In the genomic region with DNA sequence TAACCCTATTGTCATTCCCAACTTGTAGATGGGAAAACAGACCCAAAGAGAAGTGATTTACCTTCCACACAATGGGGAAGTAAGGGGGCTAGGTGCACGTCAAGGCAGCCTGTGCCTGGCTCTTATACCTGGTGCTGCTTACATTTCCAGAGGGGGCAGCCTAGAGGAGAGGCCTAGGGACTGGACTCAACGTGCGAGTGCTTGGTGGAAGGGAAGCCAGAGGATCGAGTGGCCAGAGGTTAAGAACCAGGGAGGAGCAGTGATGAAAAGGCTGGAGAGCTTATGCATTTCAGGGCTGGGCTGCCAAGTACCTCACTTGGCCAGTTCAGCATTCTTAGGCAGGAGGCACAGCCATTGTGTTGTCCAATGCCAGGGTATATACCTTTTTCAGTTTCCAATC, we compare ENCODE assay signal across 4 cellular contexts. TPM values are rescaled to one million over a fixed set of nuclear protein-coding genes. Genes with fewer than 3 reads are reported as not detected.
DNase-seq lines count a peak whose midpoint lies in the region; ATAC-seq and TF ChIP-seq lines count a peak whose summit lies in the region.
"Not testable (repeated sequence)": the region's sequence is repeated elsewhere in the genome, so short reads cannot be mapped to it uniquely, and the experiment has no call there.

No MANE protein-coding gene starts in this region.

- not testable (repeated sequence) for H3K9me3 ChIP-seq in left lung, lower lobe of right lung

- not testable (repeated sequence) for H3K9me3 Mint-ChIP-seq in GM23338, WTC11

- DNase-seq in GM23338 (ENCODE audit: low spot score); WTC11 (ENCODE audit: low spot score); left lung; lower lobe of right lung: not testable (repeated sequence)

- not testable (repeated sequence) for H3K4me1 ChIP-seq in GM23338 (ENCODE audit: insufficient read depth); left lung; lower lobe of right lung

- not testable (repeated sequence) for H3K9me2 ChIP-seq in GM23338 (ENCODE audit: insufficient read depth)

- not testable (repeated sequence) for H3K4me1 Mint-ChIP-seq in GM23338, WTC11

- not testable (repeated sequence) for H3K79me2 ChIP-seq in GM23338 (replicated peaks; ENCODE audit: insufficient read depth)

- H3K27ac ChIP-seq in GM23338 (ENCODE audit: low read depth); left lung; lower lobe of right lung: not testable (repeated sequence)

- not testable (repeated sequence) for H4K20me1 ChIP-seq in GM23338 (replicated peaks; ENCODE audit: insufficient read depth)

- ATAC-seq in GM23338: peak; percentile 86
- peak; percentile 92 for ATAC-seq in WTC11
- ATAC-seq in left lung: peak; percentile 88
- peak; percentile 48 to 65 for ATAC-seq in lower lobe of right lung

- POLR2A ChIA-PET in WTC11 (lab: Charles Lee): not testable (repeated sequence)

- intact Hi-C loops in left lung (cut with DNase I); lower lobe of right lung (cut with DNase I): not testable (repeated sequence)

- not testable (repeated sequence) for H3K27me3 Mint-ChIP-seq in GM23338 (ENCODE audit: insufficient read depth, low read depth, poor library complexity); WTC11 (ENCODE audit: low read depth)

- not testable (repeated sequence) for H3K36me3 ChIP-seq in GM23338 (ENCODE audit: insufficient read depth); left lung; lower lobe of right lung

- not testable (repeated sequence) for H3K27me3 ChIP-seq in GM23338 (ENCODE audit: insufficient read depth); left lung; lower lobe of right lung (ENCODE audit: low read depth)

- not testable (repeated sequence) for H3F3A ChIP-seq in GM23338 (replicated peaks; ENCODE audit: low read depth)

- not testable (repeated sequence) for TF ChIP-seq CTCF in GM23338 (conservative IDR thresholded peaks at IDR 0.05; ENCODE audit: low read depth in 2 of 2); WTC11 (IDR thresholded peaks at IDR 0.05); left lung (IDR thresholded peaks at IDR 0.05); lower lobe of right lung (IDR thresholded peaks at IDR 0.05)

- not testable (repeated sequence) for H3K4me2 ChIP-seq in GM23338

- not testable (repeated sequence) for H3K4me3 ChIP-seq in GM23338, left lung, lower lobe of right lung

- H2AFZ ChIP-seq in GM23338: not testable (repeated sequence)

- not testable (repeated sequence) for H3K27ac Mint-ChIP-seq in GM23338, WTC11

- H3K4me3 Mint-ChIP-seq in GM23338, WTC11: not testable (repeated sequence)

- CTCF ChIA-PET in WTC11 (lab: Charles Lee): not testable (repeated sequence)

- not testable (repeated sequence) for H3K36me3 Mint-ChIP-seq in GM23338 (ENCODE audit: low read depth); WTC11

RNA-seq across cellular contexts. Expression of a gene that starts 30.8 kb away (rescaled TPM):
- total RNA-seq in GM23338 (2014; rRNA removed; shearing (Covaris generic)): 6.2 and 9.9 TPM in 2 replicates
- polyA plus RNA-seq in GM23338 (2016; fragmentation: Nextera tagmentation; extraction: Ambion mirVana): 0.71 and 2.1 TPM in 2 replicates
- total RNA-seq in WTC11 (2021) (1.4 to 2.5 TPM (median 1.5 TPM) in 3 replicates), left lung (1 to 10 TPM; 1.2 to 1.5 TPM), lower lobe of right lung (5.5 TPM)

RNA-seq across cellular contexts. Expression of a gene that starts 40.4 kb away (rescaled TPM):
- total RNA-seq in GM23338 (2014; rRNA removed; shearing (Covaris generic)): 192 TPM in 2 replicates
- polyA plus RNA-seq in GM23338 (2016; fragmentation: Nextera tagmentation; extraction: Ambion mirVana): 132 and 134 TPM in 2 replicates
- 210 to 243 TPM (median 225 TPM) in 3 replicates for total RNA-seq in WTC11 (2021)
- 100 to 1,000 TPM; 114 to 153 TPM for total RNA-seq in left lung
- 145 TPM for total RNA-seq in lower lobe of right lung
